ENCODE assay signal across 15 cellular contexts in the genomic region with DNA sequence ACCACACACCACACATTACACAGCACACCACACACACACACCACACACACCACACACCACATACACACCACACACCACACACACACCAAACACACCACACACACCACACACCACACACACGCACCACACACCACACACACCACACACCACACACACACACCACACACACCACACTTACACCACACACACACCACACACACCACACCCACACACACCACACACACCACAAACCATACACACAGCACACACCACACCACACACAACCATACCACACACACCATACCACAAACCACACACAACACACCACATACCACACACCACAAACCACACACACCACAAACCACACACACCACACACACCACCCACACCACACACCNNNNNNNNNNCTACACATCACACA. TPM values are rescaled to one million over a fixed set of nuclear protein-coding genes. Genes with fewer than 3 reads are reported as not detected.
DNase-seq lines count a peak whose midpoint lies in the region; ATAC-seq, FAIRE-seq and TF ChIP-seq lines count a peak whose summit lies in the region.
"Had no signal": no experiment of that assay in that cellular context is flagged by ENCODE, and none has a peak within 500 bp of the region (broad histone marks: within the 10 kb centered on the region; RNA-seq: fewer than 3 reads in every experiment).

No MANE protein-coding gene starts in this region.

- ATAC-seq in HepG2, result no peak
- ATAC-seq in stimulated activated memory B cell treated with anti-CD40 and anti-IgM and Interleukin-4, amounts not matched to agents 10 μg/mL and 1 μg/mL and 100 μg/mL, for 72 hours, result no peak
- ATAC-seq: left ventricle myocardium superior had no signal

- H2AFZ ChIP-seq in HepG2 (ENCODE audit: low read length), result no peak overlapping the region

- intact Hi-C loops in HepG2 (cut with micrococcal nuclease; ENCODE audit: unreplicated experiment), result no loop called here

- TF ChIP-seq EP300 in HepG2 (IDR thresholded peaks at IDR 0.05; ENCODE audit: low read depth in 2 of 2, low read length in 2 of 2), result no peak
- no peak for TF ChIP-seq EP300 in HepG2 (CRISPR knock-in tag; IDR thresholded peaks at IDR 0.05; ENCODE audit: borderline replicate concordance)

- POLR2A ChIA-PET in activated CD4-positive, alpha-beta memory T cell treated with anti-CD3 and anti-CD28 coated beads, Interleukin-2, amount 10 ng/mL, durations not matched to agents 7 days and 5 days (lab: Charles Lee), result no interaction called here
- POLR2A ChIA-PET in HepG2 (lab: Yijun Ruan, JAX), result no interaction called here

- DNase-seq in activated gamma-delta T cell treated with Interleukin-2 at 50 U/mL for 16 hours (peak; percentile 1), activated gamma-delta T cell (lab: John Stamatoyannopoulos, UW) (no peak), HepG2 (ENCODE audit: low spot score) (no peak), H54 (ENCODE audit: insufficient read length, low spot score) (no peak), D341Med (ENCODE audit: low spot score) (no peak)
- peak; percentile 14 for DNase-seq in activated CD4-positive, alpha-beta memory T cell treated with anti-CD3 and anti-CD28 coated beads, Interleukin-2, amount 10 ng/mL, durations not matched to agents 7 days and 5 days
- no peak for DNase-seq in activated naive CD4-positive, alpha-beta T cell (lab: John Stamatoyannopoulos, UW)
- DNase-seq: DMS 273 treated with DMSO at 0.1 percent for 48 hours, left ventricle myocardium superior, NCI-H1092 treated with DMSO at 0.1 percent for 48 hours had no signal

- no peaks in the 10 kb centered on the region for H3K9me3 ChIP-seq in HepG2 (ENCODE audit: low read length)
- H3K9me3 ChIP-seq: right atrium auricular region had no signal

- TF ChIP-seq RAD21 in HepG2 (CRISPR knock-in tag; IDR thresholded peaks at IDR 0.05), result no peak

- no peaks in the 10 kb centered on the region for H3K79me2 ChIP-seq in HepG2 (ENCODE audit: insufficient read depth, low read length)

- in situ Hi-C loops in HepG2 (cut with HindIII; ENCODE audit: extremely low pct_ligation_motif_present, low pct_unique_long_range_greater_than_20kb), result no loop called here

- peak overlapping the region; percentile 55 for H3K27ac ChIP-seq in HepG2 (ENCODE audit: extremely low read length, insufficient read depth, low read length)
- H3K27ac ChIP-seq: right atrium auricular region, SK-N-MC had no signal

- no peaks in the 10 kb centered on the region for H3K36me3 Mint-ChIP-seq in activated CD4-positive, alpha-beta memory T cell treated with anti-CD3 and anti-CD28 coated beads, Interleukin-2, amount 10 ng/mL, durations not matched to agents 7 days and 5 days (ENCODE audit: low read depth)
- no peaks in the 10 kb centered on the region for H3K36me3 Mint-ChIP-seq in stimulated activated memory B cell treated with anti-CD40 and anti-IgM and Interleukin-4, amounts not matched to agents 10 μg/mL and 1 μg/mL and 100 μg/mL, for 72 hours
- H3K36me3 Mint-ChIP-seq: IgD-negative memory B cell; naive thymus-derived CD8-positive, alpha-beta T cell had no signal

- FAIRE-seq in HepG2 (lab: Jason Lieb, UNC), result peak; percentile 87
- no peak for FAIRE-seq in H54 (lab: Jason Lieb, UNC)

- TF ChIP-seq CTCF in HepG2 (CRISPR knock-in tag; IDR thresholded peaks at IDR 0.05), result no peak

- no peak overlapping the region for H3K4me2 ChIP-seq in HepG2 (ENCODE audit: low read depth, low read length)

- peak overlapping the region; percentile 49 for H3K27ac Mint-ChIP-seq in activated CD4-positive, alpha-beta memory T cell treated with anti-CD3 and anti-CD28 coated beads, Interleukin-2, amount 10 ng/mL, durations not matched to agents 7 days and 5 days
- peak overlapping the region; percentile 48 for H3K27ac Mint-ChIP-seq in stimulated activated memory B cell treated with anti-CD40 and anti-IgM and Interleukin-4, amounts not matched to agents 10 μg/mL and 1 μg/mL and 100 μg/mL, for 72 hours
- H3K27ac Mint-ChIP-seq: IgD-negative memory B cell had no signal

- no peaks in the 10 kb centered on the region for H3K36me3 ChIP-seq in HepG2 (replicated peaks in 1 of 2; ENCODE audit: control insufficient read depth in 1 of 2, insufficient read depth in 2 of 2, low read length in 2 of 2)
- H3K36me3 ChIP-seq: right atrium auricular region had no signal

- H3K9ac ChIP-seq in HepG2 (ENCODE audit: insufficient read depth, low read depth, low read length), result 0 out of 2 replicates have a peak overlapping the region, but pooled peaks have one; percentile 29

- no peak overlapping the region for H3K4me3 Mint-ChIP-seq in activated CD4-positive, alpha-beta memory T cell treated with anti-CD3 and anti-CD28 coated beads, Interleukin-2, amount 10 ng/mL, durations not matched to agents 7 days and 5 days
- H3K4me3 Mint-ChIP-seq in stimulated activated memory B cell treated with anti-CD40 and anti-IgM and Interleukin-4, amounts not matched to agents 10 μg/mL and 1 μg/mL and 100 μg/mL, for 72 hours, result no peak overlapping the region
- H3K4me3 Mint-ChIP-seq: IgD-negative memory B cell had no signal

- no TSS peak for BruUV-seq in HepG2 (replicated peaks; lab: Mats Ljungman, UMichigan)

- no peaks in the 10 kb centered on the region for H3K27me3 Mint-ChIP-seq in activated CD4-positive, alpha-beta memory T cell treated with anti-CD3 and anti-CD28 coated beads, Interleukin-2, amount 10 ng/mL, durations not matched to agents 7 days and 5 days
- peaks cover 9% of the 10 kb centered on the region for H3K27me3 Mint-ChIP-seq in stimulated activated memory B cell treated with anti-CD40 and anti-IgM and Interleukin-4, amounts not matched to agents 10 μg/mL and 1 μg/mL and 100 μg/mL, for 72 hours
- H3K27me3 Mint-ChIP-seq: IgD-negative memory B cell; naive thymus-derived CD8-positive, alpha-beta T cell had no signal

- no peaks in the 10 kb centered on the region for H3K9me3 Mint-ChIP-seq in activated CD4-positive, alpha-beta memory T cell treated with anti-CD3 and anti-CD28 coated beads, Interleukin-2, amount 10 ng/mL, durations not matched to agents 7 days and 5 days
- no peaks in the 10 kb centered on the region for H3K9me3 Mint-ChIP-seq in stimulated activated memory B cell treated with anti-CD40 and anti-IgM and Interleukin-4, amounts not matched to agents 10 μg/mL and 1 μg/mL and 100 μg/mL, for 72 hours
- H3K9me3 Mint-ChIP-seq: IgD-negative memory B cell; naive thymus-derived CD8-positive, alpha-beta T cell had no signal

- H4K20me1 ChIP-seq in HepG2 (ENCODE audit: insufficient read depth, low read length), result no peaks in the 10 kb centered on the region

- H3K27me3 ChIP-seq in HepG2 (ENCODE audit: control insufficient read depth in 1 of 2, insufficient read depth in 2 of 2, low read length in 2 of 2), result no peaks in the 10 kb centered on the region
- H3K27me3 ChIP-seq: right atrium auricular region had no signal

- TF ChIP-seq POLR2A in HepG2 (IDR thresholded peaks at IDR 0.05; ENCODE audit: insufficient read depth in 1 of 2, low read depth in 2 of 2, low read length in 2 of 2) (no peak), H54 (IDR thresholded peaks at IDR 0.05; ENCODE audit: low read depth, low read length) (no peak)

- no peaks in the 10 kb centered on the region for H3K4me1 Mint-ChIP-seq in activated CD4-positive, alpha-beta memory T cell treated with anti-CD3 and anti-CD28 coated beads, Interleukin-2, amount 10 ng/mL, durations not matched to agents 7 days and 5 days
- H3K4me1 Mint-ChIP-seq in stimulated activated memory B cell treated with anti-CD40 and anti-IgM and Interleukin-4, amounts not matched to agents 10 μg/mL and 1 μg/mL and 100 μg/mL, for 72 hours, result peaks cover 5% of the 10 kb centered on the region
- H3K4me1 Mint-ChIP-seq: naive thymus-derived CD8-positive, alpha-beta T cell had no signal

- CTCF ChIA-PET in activated CD4-positive, alpha-beta memory T cell treated with anti-CD3 and anti-CD28 coated beads, Interleukin-2, amount 10 ng/mL, durations not matched to agents 7 days and 5 days (lab: Charles Lee), result no interaction called here
- CTCF ChIA-PET in HepG2 (lab: Yijun Ruan, JAX; ENCODE audit: low intra/inter-chr PET ratio, low total read pairs), result no interaction called here

- H3K4me3 ChIP-seq in HepG2 (replicated peaks in 1 of 3; ENCODE audit: insufficient read depth in 1 of 3, low read depth in 2 of 3, low read length in 3 of 3), result no peak overlapping the region
- H3K4me3 ChIP-seq: right atrium auricular region, SK-N-MC had no signal

- H3K4me1 ChIP-seq in HepG2 (ENCODE audit: insufficient read depth, low read length), result peaks cover 7% of the 10 kb centered on the region
- H3K4me1 ChIP-seq: right atrium auricular region had no signal

- 100% methylated on average over 1 of the region's 1 CpG for WGBS in HepG2 (ENCODE audit: low lambda C conversion rate)

RNA-seq across cellular contexts. Expression of gene SIK1, which starts 40.9 kb away (rescaled TPM):
- total RNA-seq in activated CD4-positive, alpha-beta memory T cell treated with anti-CD3 and anti-CD28 coated beads, Interleukin-2, amount 10 ng/mL, durations not matched to agents 7 days and 5 days, result 1 to 10 TPM; 3.4 to 4.6 TPM
- total RNA-seq in HepG2 (2016; rRNA removed; fragmentation: Illumina TruSeq; extraction: Trizol), result 4.5 and 5.2 TPM in 2 replicates
- total RNA-seq in HepG2 (2016; cell fraction: cytosol; rRNA removed; fragmentation: Illumina TruSeq; extraction: Trizol; ENCODE audit: low read depth), result 0.71 and 1.2 TPM in 2 replicates
- total RNA-seq in HepG2 (2016; cell fraction: insoluble cytoplasmic fraction; rRNA removed; fragmentation: Illumina TruSeq; extraction: Trizol), result 2.8 and 6.2 TPM in 2 replicates
- total RNA-seq in HepG2 (2016; cell fraction: membrane; rRNA removed; fragmentation: Illumina TruSeq; extraction: Trizol), result 1.0 and 1.7 TPM in 2 replicates
- total RNA-seq in HepG2 (2016; cell fraction: nucleus; rRNA removed; fragmentation: Illumina TruSeq; extraction: Trizol), result 8.3 and 8.9 TPM in 2 replicates
- 11.8 and 14.5 TPM in 2 replicates for polyA plus RNA-seq in HepG2 (2011; rRNA removed)
- 2.2 and 3.7 TPM in 2 replicates for polyA plus RNA-seq in HepG2 (2011; cell fraction: cytosol; rRNA removed)
- 16.5 and 19.0 TPM in 2 replicates for polyA plus RNA-seq in HepG2 (2011; cell fraction: nucleus; rRNA removed)
- 13.7 and 16.8 TPM in 2 replicates for polyA plus RNA-seq in HepG2 (2012)
- 0.21 and 0.24 TPM in 2 replicates for polyA plus RNA-seq in HepG2 (2016; cell fraction: cytosol; fragmentation: Illumina TruSeq; extraction: Trizol; ENCODE audit: low read depth)
- 1.5 and 2.8 TPM in 2 replicates for polyA plus RNA-seq in HepG2 (2016; cell fraction: insoluble cytoplasmic fraction; fragmentation: Illumina TruSeq; extraction: Trizol; ENCODE audit: low read depth)
- 0.62 and 0.91 TPM in 2 replicates for polyA plus RNA-seq in HepG2 (2016; cell fraction: membrane; fragmentation: Illumina TruSeq; extraction: Trizol; ENCODE audit: low read depth)
- 20.9 and 35.5 TPM in 2 replicates for polyA plus RNA-seq in HepG2 (2016; cell fraction: nucleus; fragmentation: Illumina TruSeq; extraction: Trizol; ENCODE audit: insufficient read depth, low read depth)
- polyA minus RNA-seq in HepG2 (2011; rRNA and poly(A)+ RNA removed; ENCODE audit: low replicate concordance), result 12.8 and 71.6 TPM in 2 replicates
- polyA minus RNA-seq in HepG2 (2011; cell fraction: cytosol; rRNA and poly(A)+ RNA removed), result 14.9 and 19.3 TPM in 2 replicates
- polyA minus RNA-seq in HepG2 (2011; cell fraction: nucleus; rRNA and poly(A)+ RNA removed), result 15.5 and 29.5 TPM in 2 replicates

Comparison
In these comparisons a context has a peak if more than half of its experiments do, and no peak if none do; other contexts are left out.
1. DNase-seq: peak in activated gamma-delta T cell treated with Interleukin-2 at 50 U/mL for 16 hours (single experiment) and activated CD4-positive, alpha-beta memory T cell treated with anti-CD3 and anti-CD28 coated beads, Interleukin-2, amount 10 ng/mL, durations not matched to agents 7 days and 5 days (single experiment); none in activated gamma-delta T cell (single experiment), HepG2 (single experiment), H54 (single experiment), D341Med (single experiment) and activated naive CD4-positive, alpha-beta T cell (0 of 4).